8 cellular contexts compared by ENCODE assay signal in genomic region chr2:238461916-238462315, GRCh38.
"Had no signal": no experiment of that assay in that cellular context is flagged by ENCODE, and none has a peak within 500 bp of the region (broad histone marks: within the 10 kb centered on the region; RNA-seq: fewer than 3 reads in every experiment).

No MANE protein-coding gene starts in this region.

- DNase-seq: GM23248, GOT3, H7, HFFc6, KBM-7 had no signal

- H3K36me3 ChIP-seq: HAP-1 had no signal

- H3K4me3 ChIP-seq: GM23248, HAP-1 had no signal

- H3K27ac Mint-ChIP-seq: HFFc6, IgD-negative memory B cell had no signal

- H3K27me3 Mint-ChIP-seq: IgD-negative memory B cell had no signal

- ATAC-seq: HCT116 had no signal

- H3K27ac ChIP-seq: GM23248 had no signal

- H3K9me3 ChIP-seq: HAP-1 had no signal

- H3K9me3 Mint-ChIP-seq: HFFc6 had no signal

- H3K4me1 ChIP-seq: HAP-1 had no signal

- H3K4me3 Mint-ChIP-seq: HFFc6, IgD-negative memory B cell had no signal
